8 cellular contexts compared by ENCODE assay signal in the genomic region with DNA sequence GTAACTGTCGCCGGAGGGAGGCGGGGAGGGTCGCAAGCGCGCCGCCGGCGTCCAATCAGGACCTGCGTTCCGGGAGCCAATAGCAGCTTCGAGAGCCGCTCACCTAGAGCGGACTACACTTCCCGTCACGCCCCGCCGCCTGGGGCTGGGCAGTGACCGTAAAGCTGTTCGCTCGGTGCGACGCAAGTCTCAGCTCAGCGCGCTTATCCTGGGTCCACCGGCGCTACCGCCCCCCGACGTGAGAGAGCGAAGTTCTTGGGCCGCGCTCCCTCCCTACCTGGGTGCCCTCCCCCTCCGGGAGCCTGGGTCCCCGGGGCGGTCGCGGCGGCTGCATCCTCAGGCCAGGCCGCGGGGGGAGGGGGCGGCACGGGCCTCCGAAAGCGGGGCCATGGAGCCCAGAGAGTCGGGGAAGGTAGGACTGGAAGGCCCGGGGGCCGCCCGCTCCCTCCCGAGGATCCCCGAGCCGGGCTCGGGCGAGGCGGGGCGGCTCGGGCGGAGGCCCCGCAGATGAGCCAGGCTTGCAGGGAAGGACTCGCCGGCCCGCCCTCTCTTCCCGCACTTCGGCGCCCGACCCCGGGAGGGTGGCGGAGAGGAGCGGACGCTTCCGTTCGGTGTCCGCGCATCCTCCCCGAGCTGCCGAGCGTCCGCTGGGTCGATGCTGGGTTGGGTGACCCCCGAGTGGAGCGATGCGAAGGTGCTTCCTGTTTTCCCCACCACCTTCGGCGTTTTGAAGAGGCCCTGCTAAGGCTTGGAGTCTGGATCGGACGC. TPM values are rescaled to one million over a fixed set of nuclear protein-coding genes. Genes with fewer than 3 reads are reported as not detected.
A peak's percentile ranks its signal among the peaks of the same experiment; 100 is the strongest.
DNase-seq lines count a peak whose midpoint lies in the region; ATAC-seq and TF ChIP-seq lines count a peak whose summit lies in the region.

A gene (plus strand): TSS at position 152 of the 768 bp plus-strand sequence. CDS start 237 bp downstream, at position 389.

- WGBS in liver, result under 1% methylated on average over 86 of the region's 86 CpGs

- peak within 1 kb of the TSS; percentile 71 to 77 for H3K27ac ChIP-seq in liver (ENCODE audit: low read depth in 1 of 2, low read length in 2 of 2)

- no peaks in the 10 kb centered on the region for H3K27me3 ChIP-seq in liver (ENCODE audit: control insufficient read depth in 4 of 4, insufficient read depth in 4 of 4, low read length in 3 of 4)

- H3K27ac Mint-ChIP-seq in CD14-positive monocyte, result peak within 1 kb of the TSS in 4 of 7 donors; percentile 36 to 83 (median 56)

- TF ChIP-seq CTCF in CD14-positive monocyte (IDR thresholded peaks at IDR 0.05) (no peak), liver (IDR thresholded peaks at IDR 0.05; ENCODE audit: low read depth, low read length, missing input control) (no peak)

- peaks cover 18% of the 10 kb centered on the region for H3K4me1 Mint-ChIP-seq in CD14-positive monocyte

- peak; percentile 98 for ATAC-seq in GM19397 (IDR thresholded peaks at IDR 0.05; ENCODE audit: unreplicated experiment)
- ATAC-seq in HG03571 (IDR thresholded peaks at IDR 0.05; ENCODE audit: unreplicated experiment), result peak; percentile 98

- H3K36me3 ChIP-seq in liver (ENCODE audit: control insufficient read depth in 4 of 4, insufficient read depth in 3 of 4, low read depth in 1 of 4, low read length in 3 of 4), result no peaks in the 10 kb centered on the region

- TF ChIP-seq RAD21 in liver (IDR thresholded peaks at IDR 0.05), result peak in 1 of 2 donors; percentile 44

- H3K4me3 ChIP-seq in liver (ENCODE audit: low read depth in 1 of 3, low read length in 3 of 3), result peak within 1 kb of the TSS; percentile 62 to 77 (median 72)

- H3K36me3 Mint-ChIP-seq in CD14-positive monocyte, result no peaks in the 10 kb centered on the region

- no peaks in the 10 kb centered on the region for H3K9me3 Mint-ChIP-seq in CD14-positive monocyte

- H3K27me3 Mint-ChIP-seq in CD14-positive monocyte (ENCODE audit: low read depth in 3 of 3), result peaks cover 0 to 4% (median 0%) of the 10 kb centered on the region in 3 donors

- H3K9ac ChIP-seq in liver (ENCODE audit: low read depth in 1 of 2, low read length in 2 of 2), result peak within 1 kb of the TSS in 1 of 2 donors; percentile 62

- no peaks in the 10 kb centered on the region for H3K9me3 ChIP-seq in liver (ENCODE audit: control insufficient read depth in 4 of 4, low read length in 3 of 4)

- H3K4me3 Mint-ChIP-seq in CD14-positive monocyte, result peak within 1 kb of the TSS; percentile 86 to 88

- DNase-seq in CD14-positive monocyte (ENCODE audit: low spot score), result peak; percentile 93
- peak; percentile 99 for DNase-seq in NCI-H82 (lab: John Stamatoyannopoulos, UW)
- peak; percentile 94 to 95 for DNase-seq in activated CD4-positive, alpha-beta T cell treated with anti-CD3 and anti-CD28 coated beads, Interleukin-2, amount 50 U/mL, for 48 hours
- DNase-seq in dermis microvascular lymphatic vessel endothelial cell (ENCODE audit: low read depth in 2 of 2), result peak; percentile 94 to 98
- DNase-seq in stimulated activated CD4-positive, alpha-beta T cell treated with anti-CD3 and anti-CD28 coated beads, Interleukin-4, amount 100 ng/mL, for 24 hours, result peak; percentile 96

- H3K4me1 ChIP-seq in liver (ENCODE audit: control insufficient read depth in 4 of 4, insufficient read depth in 4 of 4, low read length in 3 of 4), result peaks cover 0 to 14% (median 5%) of the 10 kb centered on the region in 4 donors

- intact Hi-C loops in CD14-positive monocyte (cut with micrococcal nuclease), result loop anchor here in 1 of 2 donors (5.0 kb wide), 3 partner anchors 34 to 121 kb away; a partner anchor contains a TSS

TF ChIP-seq in liver, 16 proteins besides CTCF, POLR2A, EP300 and RAD21:
- TF ChIP-seq YY1 (IDR thresholded peaks at IDR 0.05) (peak; percentile 63), TAF1 (conservative IDR thresholded peaks at IDR 0.05) (no peak), FOXA1 (IDR thresholded peaks at IDR 0.05) (peak; percentile 44), SP1 (IDR thresholded peaks at IDR 0.05) (peak; percentile 78), GABPA (IDR thresholded peaks at IDR 0.05 in 1 of 2, conservative IDR thresholded peaks at IDR 0.05 in 1 of 2) (peak in 1 of 2 donors; percentile 71), HNF4A (conservative IDR thresholded peaks at IDR 0.05) (peak; percentile 38 to 63), EGR1 (IDR thresholded peaks at IDR 0.05; ENCODE audit: low read depth in 2 of 2) (no peak), RXRA (IDR thresholded peaks at IDR 0.05) (peak in 1 of 2 donors; percentile 48)
- TF ChIP-seq, protein P1, sequence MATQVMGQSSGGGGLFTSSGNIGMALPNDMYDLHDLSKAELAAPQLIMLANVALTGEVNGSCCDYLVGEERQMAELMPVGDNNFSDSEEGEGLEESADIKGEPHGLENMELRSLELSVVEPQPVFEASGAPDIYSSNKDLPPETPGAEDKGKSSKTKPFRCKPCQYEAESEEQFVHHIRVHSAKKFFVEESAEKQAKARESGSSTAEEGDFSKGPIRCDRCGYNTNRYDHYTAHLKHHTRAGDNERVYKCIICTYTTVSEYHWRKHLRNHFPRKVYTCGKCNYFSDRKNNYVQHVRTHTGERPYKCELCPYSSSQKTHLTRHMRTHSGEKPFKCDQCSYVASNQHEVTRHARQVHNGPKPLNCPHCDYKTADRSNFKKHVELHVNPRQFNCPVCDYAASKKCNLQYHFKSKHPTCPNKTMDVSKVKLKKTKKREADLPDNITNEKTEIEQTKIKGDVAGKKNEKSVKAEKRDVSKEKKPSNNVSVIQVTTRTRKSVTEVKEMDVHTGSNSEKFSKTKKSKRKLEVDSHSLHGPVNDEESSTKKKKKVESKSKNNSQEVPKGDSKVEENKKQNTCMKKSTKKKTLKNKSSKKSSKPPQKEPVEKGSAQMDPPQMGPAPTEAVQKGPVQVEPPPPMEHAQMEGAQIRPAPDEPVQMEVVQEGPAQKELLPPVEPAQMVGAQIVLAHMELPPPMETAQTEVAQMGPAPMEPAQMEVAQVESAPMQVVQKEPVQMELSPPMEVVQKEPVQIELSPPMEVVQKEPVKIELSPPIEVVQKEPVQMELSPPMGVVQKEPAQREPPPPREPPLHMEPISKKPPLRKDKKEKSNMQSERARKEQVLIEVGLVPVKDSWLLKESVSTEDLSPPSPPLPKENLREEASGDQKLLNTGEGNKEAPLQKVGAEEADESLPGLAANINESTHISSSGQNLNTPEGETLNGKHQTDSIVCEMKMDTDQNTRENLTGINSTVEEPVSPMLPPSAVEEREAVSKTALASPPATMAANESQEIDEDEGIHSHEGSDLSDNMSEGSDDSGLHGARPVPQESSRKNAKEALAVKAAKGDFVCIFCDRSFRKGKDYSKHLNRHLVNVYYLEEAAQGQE (IDR thresholded peaks at IDR 0.05), result peak; percentile 70

RNA-seq across cellular contexts. Expression of the gene that starts here (rescaled TPM):
- polyA plus RNA-seq in CD14-positive monocyte (1 to 10 TPM; 1.3 to 2.7 TPM), liver (1 to 10 TPM; 1.9 to 2.5 TPM)
- total RNA-seq in dermis microvascular lymphatic vessel endothelial cell (6.0 and 10.1 TPM in 2 replicates), liver (1 to 10 TPM; 5.2 to 9.4 TPM)

Comparison
In these comparisons a context has a peak if more than half of its experiments do, and no peak if none do; other contexts are left out.
1. Peak in every context shown above with its lines: DNase-seq, ATAC-seq, H3K4me3 ChIP-seq and H3K27ac ChIP-seq.